ENCODE assay signal across 1 cellular context in genomic region chr14:53109028-53109687, GRCh38.
TF ChIP-seq lines count a peak whose summit lies in the region.

No MANE protein-coding gene starts in this region.

TF ChIP-seq in GM23338, 12 proteins besides CTCF, POLR2A, EP300 and RAD21 (continued from another document):
- TF ChIP-seq ZNF462 (CRISPR knock-in tag; IDR thresholded peaks at IDR 0.05) = no peak
- no peak for TF ChIP-seq NANOG (IDR thresholded peaks at IDR 0.05; ENCODE audit: borderline replicate concordance)
- no peak for TF ChIP-seq ETS1 (IDR thresholded peaks at IDR 0.05)
- no peak for TF ChIP-seq REST (IDR thresholded peaks at IDR 0.05; ENCODE audit: unreplicated experiment)
- TF ChIP-seq JUNB (IDR thresholded peaks at IDR 0.05; ENCODE audit: unreplicated experiment) = no peak
- TF ChIP-seq STAT1 (IDR thresholded peaks at IDR 0.05; ENCODE audit: unreplicated experiment) = no peak
- TF ChIP-seq EZH2phosphoT487 (IDR thresholded peaks at IDR 0.05; ENCODE audit: unreplicated experiment) = no peak
- TF ChIP-seq ZNF114 (CRISPR knock-in tag; IDR thresholded peaks at IDR 0.05) = no peak
- no peak for TF ChIP-seq POLR2AphosphoS5 (IDR thresholded peaks at IDR 0.05; ENCODE audit: low read depth)
